In the genomic region with DNA sequence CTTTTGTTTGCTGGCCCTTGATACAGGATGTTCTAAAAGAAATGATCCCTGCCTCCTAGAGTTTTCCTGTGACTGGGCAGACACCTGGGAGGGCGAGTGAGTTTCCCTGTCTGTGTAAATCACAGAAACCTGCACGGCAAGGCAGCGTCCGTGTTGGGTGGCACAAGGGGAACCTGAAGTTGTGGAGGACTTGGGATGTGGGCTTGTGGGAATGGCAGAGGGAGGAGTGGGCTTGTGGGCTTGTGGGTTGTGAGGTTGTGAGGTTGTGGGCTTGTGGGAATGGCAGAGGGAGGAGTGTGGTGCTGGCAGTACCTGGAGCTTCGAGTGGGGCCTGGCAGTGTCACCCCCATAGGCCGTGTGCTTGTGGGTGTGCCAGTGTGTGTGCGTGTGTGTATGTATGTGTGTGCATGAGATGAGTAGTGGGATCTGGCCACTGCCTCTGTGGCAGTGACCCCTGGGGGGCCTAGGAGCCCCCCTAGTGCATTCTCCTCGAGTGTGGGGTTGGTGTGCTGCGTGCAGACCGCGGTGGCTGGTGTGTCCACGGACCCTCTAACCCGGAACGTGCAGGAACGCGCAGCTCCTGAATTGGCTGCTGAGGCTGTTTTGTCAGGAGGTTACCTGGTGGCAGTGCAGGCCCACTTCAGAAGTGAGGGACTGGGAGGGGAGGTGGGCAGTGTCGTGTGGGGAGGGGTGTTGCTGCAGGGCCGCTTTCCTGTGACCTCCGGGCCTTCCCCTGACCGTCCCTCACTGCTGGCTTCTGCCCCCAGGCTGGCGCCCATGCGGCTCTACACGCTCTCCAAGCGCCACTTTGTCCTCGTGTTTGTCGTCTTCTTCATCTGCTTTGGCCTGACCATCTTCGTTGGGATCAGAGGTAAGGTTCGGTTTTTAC, we compare ENCODE assay signal across 18 cellular contexts. TPM values are rescaled to one million over a fixed set of nuclear protein-coding genes. Genes with fewer than 3 reads are reported as not detected.
A peak's percentile ranks its signal among the peaks of the same experiment; 100 is the strongest.
DNase-seq lines count a peak whose midpoint lies in the region; TF ChIP-seq lines count a peak whose summit lies in the region.
"Had no signal": no experiment of that assay in that cellular context is flagged by ENCODE, and none has a peak within 500 bp of the region (broad histone marks: within the 10 kb centered on the region; RNA-seq: fewer than 3 reads in every experiment).

No MANE protein-coding gene starts in this region.

- TF ChIP-seq CTCF in OCI-LY1 (IDR thresholded peaks at IDR 0.05; ENCODE audit: low read length) (no peak), neural crest cell (conservative IDR thresholded peaks at IDR 0.05) (no peak)

- peaks cover 40 to 82% (median 62%) of the 10 kb centered on the region in 4 donors for H3K4me1 Mint-ChIP-seq in CD4-positive, alpha-beta memory T cell
- peaks cover 34% of the 10 kb centered on the region for H3K4me1 Mint-ChIP-seq in neural crest cell

- H3K4me3 ChIP-seq in CD4-positive, alpha-beta memory T cell (ENCODE audit: low read length in 2 of 2): no peak overlapping the region
- H3K4me3 ChIP-seq in OCI-LY1 (ENCODE audit: low read depth, low read length, poor library complexity, severe bottlenecking) (no peak overlapping the region), endocrine pancreas (ENCODE audit: control insufficient read depth, insufficient read depth, low read length) (no peak overlapping the region)
- H3K4me3 ChIP-seq in effector memory CD4-positive, alpha-beta T cell (ENCODE audit: insufficient read depth, low read depth, low read length, poor library complexity, severe bottlenecking): no peak overlapping the region
- H3K4me3 ChIP-seq: gastrocnemius medialis, SJCRH30, smooth muscle cell had no signal

- no peaks in the 10 kb centered on the region for H3K9me2 ChIP-seq in OCI-LY1 (ENCODE audit: low read depth, low read length)

- H3K4me2 ChIP-seq in OCI-LY1 (ENCODE audit: low read length): peak overlapping the region; percentile 35; the same call in 1 of the 2 replicates
- H3K4me2 ChIP-seq: smooth muscle cell had no signal

- peak overlapping the region in 6 of 7 donors; percentile 48 to 88 (median 80) for H3K27ac Mint-ChIP-seq in CD4-positive, alpha-beta memory T cell
- H3K27ac Mint-ChIP-seq in neural crest cell (ENCODE audit: unreplicated experiment): peak overlapping the region; percentile 88
- H3K27ac Mint-ChIP-seq: activated CD4-positive, alpha-beta memory T cell treated with anti-CD3 and anti-CD28 coated beads for 36 hours; B cell had no signal

- intact Hi-C loops in CD4-positive, alpha-beta memory T cell (cut with micrococcal nuclease): no loop called here

- no peaks in the 10 kb centered on the region for H4K20me1 ChIP-seq in OCI-LY1 (ENCODE audit: insufficient read depth, low read length)

- peak overlapping the region in 4 of 8 donors; percentile 8 to 39 (median 27) for H3K4me3 Mint-ChIP-seq in CD4-positive, alpha-beta memory T cell
- no peak overlapping the region for H3K4me3 Mint-ChIP-seq in neural crest cell
- H3K4me3 Mint-ChIP-seq: activated CD4-positive, alpha-beta memory T cell treated with anti-CD3 and anti-CD28 coated beads for 36 hours; B cell had no signal

- H3K9ac ChIP-seq in OCI-LY1 (ENCODE audit: low read length): no peak overlapping the region; the same call in 1 of the 2 replicates
- peak overlapping the region; percentile 16 for H3K9ac ChIP-seq in endocrine pancreas (ENCODE audit: control insufficient read depth, insufficient read depth, low read length)

- no peak overlapping the region for H2AFZ ChIP-seq in OCI-LY1 (ENCODE audit: low read length)

- peaks cover 58% of the 10 kb centered on the region for H3K4me1 ChIP-seq in CD4-positive, alpha-beta memory T cell (ENCODE audit: insufficient read depth, low read length)
- H3K4me1 ChIP-seq in OCI-LY1 (ENCODE audit: insufficient read depth, low read length, severe bottlenecking): peaks cover 44% of the 10 kb centered on the region
- H3K4me1 ChIP-seq in endocrine pancreas (ENCODE audit: control insufficient read depth, insufficient read depth, low read length): no peaks in the 10 kb centered on the region
- peaks cover 20% of the 10 kb centered on the region for H3K4me1 ChIP-seq in effector memory CD4-positive, alpha-beta T cell (ENCODE audit: control insufficient read depth, insufficient read depth, low read length, poor library complexity, severe bottlenecking)
- H3K4me1 ChIP-seq: SJCRH30 had no signal

- H3K9me3 Mint-ChIP-seq in CD4-positive, alpha-beta memory T cell: no peaks in the 10 kb centered on the region
- peaks cover 4% of the 10 kb centered on the region for H3K9me3 Mint-ChIP-seq in neural crest cell
- H3K9me3 Mint-ChIP-seq: activated CD4-positive, alpha-beta memory T cell treated with anti-CD3 and anti-CD28 coated beads for 36 hours had no signal

- H3K27ac ChIP-seq in CD4-positive, alpha-beta memory T cell (ENCODE audit: low read depth, low read length): no peak overlapping the region
- H3K27ac ChIP-seq in OCI-LY1 (ENCODE audit: low read depth, low read length, poor library complexity, severe bottlenecking): peak overlapping the region; percentile 84
- H3K27ac ChIP-seq in effector memory CD4-positive, alpha-beta T cell (ENCODE audit: insufficient read depth, low read length, poor library complexity, severe bottlenecking): no peak overlapping the region
- H3K27ac ChIP-seq: gastrocnemius medialis, SJCRH30 had no signal

- no peaks in the 10 kb centered on the region for H3F3A ChIP-seq in OCI-LY1 (ENCODE audit: insufficient read depth, low read length)

- H3K79me2 ChIP-seq in OCI-LY1 (ENCODE audit: insufficient read depth, low read length): no peaks in the 10 kb centered on the region

- no peaks in the 10 kb centered on the region for H3K27me3 Mint-ChIP-seq in CD4-positive, alpha-beta memory T cell
- no peaks in the 10 kb centered on the region for H3K27me3 Mint-ChIP-seq in neural crest cell (ENCODE audit: low read depth)
- H3K27me3 Mint-ChIP-seq: activated CD4-positive, alpha-beta memory T cell treated with anti-CD3 and anti-CD28 coated beads for 36 hours; B cell had no signal

- DNase-seq in CD4-positive, alpha-beta memory T cell: no peak
- no peak for DNase-seq in neural crest cell (ENCODE audit: low read depth, low spot score)
- DNase-seq in iPS-NIHi11 (ENCODE audit: low spot score): no peak
- no peak for DNase-seq in NCI-H524 treated with DMSO at 0.1 percent for 48 hours (lab: John Stamatoyannopoulos, UW)
- DNase-seq in effector memory CD4-positive, alpha-beta T cell: no peak
- no peak for DNase-seq in NAMALWA (ENCODE audit: low spot score)
- DNase-seq: activated CD4-positive, alpha-beta memory T cell treated with anti-CD3 and anti-CD28 coated beads for 36 hours; activated naive CD4-positive, alpha-beta T cell; gastrocnemius medialis; KG1; NCI-H1436; NCI-H2227 treated with DMSO at 0.1 percent for 48 hours; SJCRH30; stimulated activated naive CD4-positive, alpha-beta T cell treated with Interleukin-2 at 50 U/mL for 16 hours had no signal

- no peaks in the 10 kb centered on the region for H3K27me3 ChIP-seq in CD4-positive, alpha-beta memory T cell (ENCODE audit: insufficient read depth, low read length)
- H3K27me3 ChIP-seq in OCI-LY1 (ENCODE audit: insufficient read depth, low read length) (no peaks in the 10 kb centered on the region), endocrine pancreas (ENCODE audit: control insufficient read depth, insufficient read depth, low read length) (no peaks in the 10 kb centered on the region)
- H3K27me3 ChIP-seq in effector memory CD4-positive, alpha-beta T cell (replicated peaks; ENCODE audit: control insufficient read depth, insufficient read depth, low read length, poor library complexity, severe bottlenecking): no peaks in the 10 kb centered on the region
- H3K27me3 ChIP-seq: gastrocnemius medialis, SJCRH30 had no signal

- H3K9me3 ChIP-seq in CD4-positive, alpha-beta memory T cell (ENCODE audit: control insufficient read depth in 1 of 2, low read length in 2 of 2): no peaks in the 10 kb centered on the region
- no peaks in the 10 kb centered on the region for H3K9me3 ChIP-seq in OCI-LY1 (ENCODE audit: low read length)
- no peaks in the 10 kb centered on the region for H3K9me3 ChIP-seq in endocrine pancreas (ENCODE audit: control insufficient read depth, low read length)
- no peaks in the 10 kb centered on the region for H3K9me3 ChIP-seq in effector memory CD4-positive, alpha-beta T cell (ENCODE audit: control insufficient read depth, low read length)
- H3K9me3 ChIP-seq: gastrocnemius medialis had no signal

- POLR2A ChIA-PET in CD4-positive, alpha-beta memory T cell (lab: Charles Lee; ENCODE audit: partially characterized antibody): interaction anchor here (0.9 to 1.4 kb wide), 2 partner anchors 14 to 71 kb away, joined by 3 read pairs; partner anchors contain the start of gene DYNLT1

- H3K36me3 Mint-ChIP-seq in CD4-positive, alpha-beta memory T cell: peaks cover 32 to 36% of the 10 kb centered on the region in 2 donors
- peaks cover 10% of the 10 kb centered on the region for H3K36me3 Mint-ChIP-seq in neural crest cell (ENCODE audit: low read depth)

- H3K36me3 ChIP-seq in CD4-positive, alpha-beta memory T cell (ENCODE audit: insufficient read depth, low read length): peaks cover 25% of the 10 kb centered on the region
- H3K36me3 ChIP-seq in OCI-LY1 (ENCODE audit: insufficient read depth, low read length) (peaks cover 12% of the 10 kb centered on the region; the same call in 1 of the 2 replicates), endocrine pancreas (ENCODE audit: control insufficient read depth, insufficient read depth, low read length) (peaks cover 2% of the 10 kb centered on the region)
- peaks cover 18% of the 10 kb centered on the region for H3K36me3 ChIP-seq in effector memory CD4-positive, alpha-beta T cell (ENCODE audit: control insufficient read depth, insufficient read depth, low read length)
- H3K36me3 ChIP-seq: gastrocnemius medialis had no signal

- CTCF ChIA-PET in CD4-positive, alpha-beta memory T cell (lab: Charles Lee; ENCODE audit: partially characterized antibody): no interaction called here

RNA-seq across cellular contexts. Expression of gene TMEM181, which starts 13.0 kb away (rescaled TPM):
- total RNA-seq in CD4-positive, alpha-beta memory T cell: 10 to 100 TPM; 26.1 to 28.0 TPM
- 1 to 10 TPM; 4.3 to 8.1 TPM for polyA plus RNA-seq in CD4-positive, alpha-beta memory T cell
- 23.9 and 25.0 TPM in 2 replicates for total RNA-seq in neural crest cell
